ENCODE assay signal across 8 cellular contexts in the genomic region with DNA sequence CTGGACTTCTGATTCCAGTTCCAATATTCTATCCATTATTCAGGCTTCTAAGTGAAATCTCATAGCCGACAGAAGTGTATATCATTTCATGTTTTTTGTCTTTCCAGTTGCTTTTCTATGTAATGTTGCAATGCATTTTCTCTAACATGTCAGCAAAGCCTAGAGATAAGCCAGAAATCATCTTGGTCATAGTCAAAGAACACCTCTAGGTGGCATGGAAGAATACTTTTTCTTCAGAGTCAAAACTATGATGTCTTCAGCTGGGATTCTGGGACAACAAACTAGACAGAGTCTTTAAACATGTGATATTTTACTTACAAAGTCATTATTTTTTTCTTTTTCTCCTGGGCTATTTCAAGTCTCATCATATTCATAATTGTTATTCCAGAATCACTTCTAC. TPM values are rescaled to one million over a fixed set of nuclear protein-coding genes. Genes with fewer than 3 reads are reported as not detected.
DNase-seq lines count a peak whose midpoint lies in the region; ATAC-seq and TF ChIP-seq lines count a peak whose summit lies in the region.

No MANE protein-coding gene starts in this region.

- no peaks in the 10 kb centered on the region for H3K9me3 ChIP-seq in hepatocyte (ENCODE audit: low read depth)
- H3K9me3 ChIP-seq in gastroesophageal sphincter: no peaks in the 10 kb centered on the region

- TF ChIP-seq CTCF in GM12872 (IDR thresholded peaks at IDR 0.05; ENCODE audit: insufficient read depth, low read depth, low read length): peak; percentile 49; the same call in 2 of the 3 replicates
- TF ChIP-seq CTCF in hepatocyte (IDR thresholded peaks at IDR 0.05; ENCODE audit: poor library complexity): peak; percentile 59
- no peak for TF ChIP-seq CTCF in gastroesophageal sphincter (IDR thresholded peaks at IDR 0.05)

- H3K27ac ChIP-seq in hepatocyte (no peak overlapping the region), gastroesophageal sphincter (no peak overlapping the region)

- H3K79me2 ChIP-seq in hepatocyte: no peaks in the 10 kb centered on the region

- H3K36me3 ChIP-seq in hepatocyte (replicated peaks; ENCODE audit: insufficient read depth, low read depth): no peaks in the 10 kb centered on the region
- H3K36me3 ChIP-seq in gastroesophageal sphincter: no peaks in the 10 kb centered on the region

- no peak for TF ChIP-seq POLR2A in gastroesophageal sphincter (IDR thresholded peaks at IDR 0.05)

- H3K9me2 ChIP-seq in hepatocyte (replicated peaks; ENCODE audit: insufficient read depth): no peaks in the 10 kb centered on the region

- peaks cover 8% of the 10 kb centered on the region for H3K27me3 ChIP-seq in hepatocyte
- H3K27me3 ChIP-seq in gastroesophageal sphincter: peaks cover 38% of the 10 kb centered on the region

- ATAC-seq in GM21619 (IDR thresholded peaks at IDR 0.05; ENCODE audit: unreplicated experiment): peak; percentile 45
- no peak for ATAC-seq in HG03139 (IDR thresholded peaks at IDR 0.05; ENCODE audit: unreplicated experiment)
- ATAC-seq in GM21723 (IDR thresholded peaks at IDR 0.05; ENCODE audit: unreplicated experiment): no peak
- ATAC-seq in gastroesophageal sphincter: no peak

- no peak overlapping the region for H2AFZ ChIP-seq in hepatocyte

- no peaks in the 10 kb centered on the region for H4K20me1 ChIP-seq in hepatocyte (ENCODE audit: insufficient read depth, poor library complexity, severe bottlenecking)

- WGBS in hepatocyte (ENCODE audit: low lambda C conversion rate, missing lambda C conversion rate): 60% methylated on average over 1 of the region's 1 CpG
- WGBS in gastroesophageal sphincter (ENCODE audit: low coverage in 1 of 2), 2 donors: 78 to 79% methylated on average over 1 of the region's 1 CpG

- no peak overlapping the region for H3K4me3 ChIP-seq in hepatocyte
- no peak overlapping the region for H3K4me3 ChIP-seq in gastroesophageal sphincter

- H3K4me2 ChIP-seq in hepatocyte: no peak overlapping the region

- H3K4me1 ChIP-seq in hepatocyte (ENCODE audit: insufficient read depth): peaks cover 5% of the 10 kb centered on the region
- H3K4me1 ChIP-seq in gastroesophageal sphincter: peaks cover 0 to 16% (median 0%) of the 10 kb centered on the region in 3 donors

- DNase-seq in NCI-H226: peak; percentile 32
- DNase-seq in hepatocyte (ENCODE audit: low spot score): peak; percentile 59
- DNase-seq in activated T-cell treated with anti-CD3 and anti-CD28 coated beads for 4 hours: no peak

- no peak for TF ChIP-seq EP300 in gastroesophageal sphincter (IDR thresholded peaks at IDR 0.05)

RNA-seq across cellular contexts. Expression of gene GAS2, which starts 4.4 kb away (rescaled TPM):
- total RNA-seq in hepatocyte: 35.2 and 37.0 TPM in 2 replicates
- polyA plus RNA-seq in hepatocyte: 10.4 and 13.3 TPM in 2 replicates
- total RNA-seq in gastroesophageal sphincter: 1 to 10 TPM in 1 of 4 donors, under 1 TPM in 3; 0.67 to 1.4 (median 0.86) TPM

RNA-seq across cellular contexts. Expression of gene FANCF, which starts 45.2 kb away (rescaled TPM):
- total RNA-seq in hepatocyte (14.9 and 16.4 TPM in 2 replicates), gastroesophageal sphincter (1 to 10 TPM; 3.6 to 9.2 (median 6.2) TPM)
- polyA plus RNA-seq in hepatocyte: 9.9 and 10.8 TPM in 2 replicates

Comparison
In these comparisons a context has a peak if more than half of its experiments do, and no peak if none do; other contexts are left out.
1. CTCF ChIP-seq: peak in GM12872 (single experiment) and hepatocyte (single experiment); none in gastroesophageal sphincter (0 of 4).
2. RNA of gene GAS2, which starts 4.4 kb away (total RNA-seq): 35.2 to 37.0 TPM in hepatocyte; 0.67 to 1.4 TPM in gastroesophageal sphincter; every median in the first group is over 10 times any median in the second.